ENCODE assay signal across 11 cellular contexts in genomic region chr7:123533553-123533917, GRCh38. TPM values are rescaled to one million over a fixed set of nuclear protein-coding genes. Genes with fewer than 3 reads are reported as not detected.
DNase-seq lines count a peak whose midpoint lies in the region; ATAC-seq, FAIRE-seq and TF ChIP-seq lines count a peak whose summit lies in the region.
"Had no signal": no experiment of that assay in that cellular context is flagged by ENCODE, and none has a peak within 500 bp of the region (broad histone marks: within the 10 kb centered on the region; RNA-seq: fewer than 3 reads in every experiment).

No MANE protein-coding gene starts in this region.

- no peak overlapping the region for H3K4ac ChIP-seq in mesenchymal stem cell (ENCODE audit: low read depth in 1 of 2, low read length in 2 of 2)

- 61% methylated on average over 3 of the region's 3 CpGs for WGBS in A549 (ENCODE audit: missing lambda C conversion rate)
- no CpG with 5 or more reads among the region's 3 CpGs for WGBS in mesenchymal stem cell

- TF ChIP-seq POLR2A in A549 (IDR thresholded peaks at IDR 0.05; ENCODE audit: low read length) = no peak
- no peak for TF ChIP-seq POLR2A in HCT116 (IDR thresholded peaks at IDR 0.05; ENCODE audit: borderline replicate concordance, extremely low read depth, insufficient read depth, insufficient read length)

- TF ChIP-seq EP300 in A549 (IDR thresholded peaks at IDR 0.05) = no peak

- no peak overlapping the region for H2BK120ac ChIP-seq in mesenchymal stem cell (ENCODE audit: low read depth, low read length)

- no peaks in the 10 kb centered on the region for H3K36me3 Mint-ChIP-seq in astrocyte (ENCODE audit: low read depth, unreplicated experiment)

- no peaks in the 10 kb centered on the region for H3K79me2 ChIP-seq in HCT116 (ENCODE audit: insufficient read depth, low read length)
- H3K79me2 ChIP-seq in astrocyte (ENCODE audit: insufficient read depth, low read length) = no peaks in the 10 kb centered on the region
- no peaks in the 10 kb centered on the region for H3K79me2 ChIP-seq in MM.1S (ENCODE audit: low read length)

- no peak for ATAC-seq in A549
- ATAC-seq in HCT116 = no peak
- no peak for ATAC-seq in GM18873 (IDR thresholded peaks at IDR 0.05; ENCODE audit: low FRiP score, unreplicated experiment)

- H4K20me1 ChIP-seq in HCT116 (ENCODE audit: insufficient read depth) (no peaks in the 10 kb centered on the region), astrocyte (ENCODE audit: insufficient read depth, low read length) (no peaks in the 10 kb centered on the region), MM.1S (ENCODE audit: insufficient read depth, low read length) (no peaks in the 10 kb centered on the region)

- H3K18ac ChIP-seq in mesenchymal stem cell (ENCODE audit: low read depth in 1 of 2, low read length in 2 of 2) = no peak overlapping the region

- CTCF ChIA-PET in A549 (lab: Yijun Ruan, JAX) = no interaction called here
- CTCF ChIA-PET in HCT116 (lab: Charles Lee) = interaction anchor here (2.6 kb wide), 1 partner anchor 39 kb away, joined by 19 read pairs; no protein-coding TSS in a partner anchor

- H3K4me2 ChIP-seq in A549 (peak overlapping the region; percentile 93; the same call in 1 of the 3 replicates), HCT116 (ENCODE audit: low read length) (peak overlapping the region; percentile 98), astrocyte (ENCODE audit: low read length) (peak overlapping the region; percentile 97), mesenchymal stem cell (ENCODE audit: low read length, poor library complexity, severe bottlenecking) (no peak overlapping the region), MM.1S (ENCODE audit: low read depth, low read length) (no peak overlapping the region; the same call in 1 of the 2 replicates)

- H2AK5ac ChIP-seq in mesenchymal stem cell (ENCODE audit: low read length, severe bottlenecking) = no peak overlapping the region

- H3F3A ChIP-seq in MM.1S (ENCODE audit: insufficient read depth, low read length) = peaks cover 11% of the 10 kb centered on the region; the same call in 1 of the 2 replicates

- no peak overlapping the region; the same call in 2 of the 3 replicates for H3K4me3 ChIP-seq in A549
- peak overlapping the region in 1 of 2 experiments; percentile 61; a peak in 3 of 4 replicates for H3K4me3 ChIP-seq in HCT116 (replicated peaks in 1 of 2; ENCODE audit: low read depth in 1 of 2, low read length in 2 of 2)
- H3K4me3 ChIP-seq in astrocyte (ENCODE audit: insufficient read depth, low read depth, low read length) = no peak overlapping the region
- H3K4me3 ChIP-seq in mesenchymal stem cell (ENCODE audit: insufficient read depth in 1 of 2, low read depth in 1 of 2, low read length in 2 of 2) = peak overlapping the region in 1 of 2 experiments; percentile 95
- H3K4me3 ChIP-seq in MM.1S (ENCODE audit: low read length) = no peak overlapping the region

- peak overlapping the region; percentile 90 for H3K4me3 Mint-ChIP-seq in astrocyte (ENCODE audit: unreplicated experiment)

- no peaks in the 10 kb centered on the region for H3K9me3 Mint-ChIP-seq in astrocyte (ENCODE audit: unreplicated experiment)

- no peak overlapping the region for H2BK12ac ChIP-seq in mesenchymal stem cell (ENCODE audit: low read length in 2 of 2)

- H3K27ac Mint-ChIP-seq in astrocyte (ENCODE audit: unreplicated experiment) = no peak overlapping the region

- intact Hi-C loops in HCT116 (cut with micrococcal nuclease) = no loop called here

- no peak overlapping the region for H3K14ac ChIP-seq in mesenchymal stem cell (ENCODE audit: low read length in 2 of 2)

- no peaks in the 10 kb centered on the region for H3K9me3 ChIP-seq in A549
- H3K9me3 ChIP-seq in HCT116 (ENCODE audit: control insufficient read depth in 1 of 2, insufficient read depth in 1 of 2, low read depth in 1 of 2, low read length in 2 of 2) = no peaks in the 10 kb centered on the region
- no peaks in the 10 kb centered on the region for H3K9me3 ChIP-seq in astrocyte (ENCODE audit: insufficient read depth, low read depth, low read length)
- H3K9me3 ChIP-seq in mesenchymal stem cell (ENCODE audit: control insufficient read depth, low read length) = no peaks in the 10 kb centered on the region
- no peaks in the 10 kb centered on the region for H3K9me3 ChIP-seq in MM.1S (replicated peaks; ENCODE audit: insufficient read depth, low read length)

- H3K27ac ChIP-seq in A549 = no peak overlapping the region
- H3K27ac ChIP-seq in HCT116 (ENCODE audit: low read depth, low read length) = no peak overlapping the region
- H3K27ac ChIP-seq in astrocyte (ENCODE audit: low read depth, low read length) = no peak overlapping the region
- H3K27ac ChIP-seq in mesenchymal stem cell (ENCODE audit: low read length, poor library complexity, severe bottlenecking) = no peak overlapping the region
- no peak overlapping the region for H3K27ac ChIP-seq in MM.1S (ENCODE audit: low read length)

- no peak overlapping the region for H2BK5ac ChIP-seq in mesenchymal stem cell (ENCODE audit: low read depth, low read length, poor library complexity, severe bottlenecking)

- no peak overlapping the region for H4K8ac ChIP-seq in mesenchymal stem cell (ENCODE audit: low read length)

- H3K27me3 ChIP-seq in HCT116 (ENCODE audit: insufficient read depth, low read length) (no peaks in the 10 kb centered on the region), astrocyte (ENCODE audit: insufficient read depth, low read length) (no peaks in the 10 kb centered on the region), mesenchymal stem cell (ENCODE audit: control insufficient read depth in 1 of 2, insufficient read depth in 1 of 2, low read length in 2 of 2) (no peaks in the 10 kb centered on the region), MM.1S (replicated peaks; ENCODE audit: insufficient read depth, low read length) (peaks cover 19% of the 10 kb centered on the region)

- H2AFZ ChIP-seq in HCT116 (ENCODE audit: low read depth, low read length, poor library complexity, severe bottlenecking) = no peak overlapping the region
- no peak overlapping the region for H2AFZ ChIP-seq in astrocyte (ENCODE audit: low read depth, low read length)
- no peak overlapping the region for H2AFZ ChIP-seq in mesenchymal stem cell (ENCODE audit: low read depth, low read length)
- H2AFZ ChIP-seq in MM.1S (ENCODE audit: low read length) = no peak overlapping the region

- H3K79me1 ChIP-seq in mesenchymal stem cell (replicated peaks; ENCODE audit: low read length, poor library complexity, severe bottlenecking) = no peaks in the 10 kb centered on the region

- POLR2A ChIA-PET in A549 (lab: Yijun Ruan, JAX) = no interaction called here
- POLR2A ChIA-PET in HCT116 (lab: Charles Lee) = no interaction called here

- RAD21 ChIA-PET in HCT116 (lab: Charles Lee; ENCODE audit: low non-redundant PET in 1 of 2, low total read pairs in 2 of 2, uncharacterized antibody in 2 of 2, unreplicated experiment in 2 of 2) = no interaction called here

- FAIRE-seq in A549 (lab: Jason Lieb, UNC) (no peak), astrocyte (lab: Jason Lieb, UNC) (no peak)
- FAIRE-seq: islet of Langerhans had no signal

- no peak overlapping the region for H3K23ac ChIP-seq in mesenchymal stem cell (ENCODE audit: low read length in 2 of 2)

- H2BK15ac ChIP-seq in mesenchymal stem cell (ENCODE audit: low read depth, poor library complexity, severe bottlenecking) = no peak overlapping the region

- H3K9ac ChIP-seq in HCT116 (ENCODE audit: low read length) (no peak overlapping the region), astrocyte (ENCODE audit: low read length) (no peak overlapping the region), mesenchymal stem cell (ENCODE audit: low read length) (peak overlapping the region; percentile 93), MM.1S (ENCODE audit: low read length) (no peak overlapping the region)

- BruUV-seq in HCT116 (replicated peaks; lab: Mats Ljungman, UMichigan) = no TSS peak

- H3K4me1 ChIP-seq in A549 = peaks cover 17% of the 10 kb centered on the region
- H3K4me1 ChIP-seq in HCT116 (ENCODE audit: control insufficient read depth in 1 of 2, insufficient read depth in 2 of 2, low read length in 2 of 2) = peaks cover 11 to 28% of the 10 kb centered on the region in 2 experiments
- peaks cover 12% of the 10 kb centered on the region for H3K4me1 ChIP-seq in astrocyte (ENCODE audit: insufficient read depth, low read length)
- H3K4me1 ChIP-seq in mesenchymal stem cell (ENCODE audit: control insufficient read depth, insufficient read depth, low read depth, low read length) = no peaks in the 10 kb centered on the region
- peaks cover 5% of the 10 kb centered on the region; the same call in 1 of the 2 replicates for H3K4me1 ChIP-seq in MM.1S (ENCODE audit: low read length)

- H3K9me2 ChIP-seq in HCT116 (ENCODE audit: insufficient read depth) (no peaks in the 10 kb centered on the region), MM.1S (replicated peaks; ENCODE audit: insufficient read depth, low read length) (no peaks in the 10 kb centered on the region)

- H3K36me3 ChIP-seq in HCT116 (ENCODE audit: control insufficient read depth in 1 of 2, insufficient read depth in 2 of 2, low read length in 2 of 2) (no peaks in the 10 kb centered on the region), astrocyte (ENCODE audit: insufficient read depth, low read length) (no peaks in the 10 kb centered on the region), mesenchymal stem cell (ENCODE audit: control insufficient read depth in 1 of 2, insufficient read depth in 2 of 2, low read depth in 1 of 2, low read length in 2 of 2) (no peaks in the 10 kb centered on the region), MM.1S (replicated peaks; ENCODE audit: insufficient read depth, low read length) (no peaks in the 10 kb centered on the region)

- no peaks in the 10 kb centered on the region for H3K27me3 Mint-ChIP-seq in astrocyte (ENCODE audit: low read depth, unreplicated experiment)

- no peak for TF ChIP-seq RAD21 in A549 (conservative IDR thresholded peaks at IDR 0.05 in 1 of 2, IDR thresholded peaks at IDR 0.05 in 1 of 2)
- TF ChIP-seq RAD21 in HCT116 (IDR thresholded peaks at IDR 0.05; ENCODE audit: low read depth) = no peak

- H4K91ac ChIP-seq in mesenchymal stem cell (ENCODE audit: low read length) = no peak overlapping the region

- TF ChIP-seq CTCF in A549 (IDR thresholded peaks at IDR 0.05) = no peak
- TF ChIP-seq CTCF in HCT116 (IDR thresholded peaks at IDR 0.05 in 2 of 3, conservative IDR thresholded peaks at IDR 0.05 in 1 of 3; ENCODE audit: borderline replicate concordance in 1 of 3, insufficient read depth in 1 of 3, low read depth in 2 of 3, low read length in 2 of 3) = no peak
- TF ChIP-seq CTCF in astrocyte (IDR thresholded peaks at IDR 0.05; ENCODE audit: insufficient read depth, low read depth, low read length) = no peak
- TF ChIP-seq CTCF in MM.1S (IDR thresholded peaks at IDR 0.05; ENCODE audit: low read length) = no peak

- peaks cover 13% of the 10 kb centered on the region for H3K4me1 Mint-ChIP-seq in astrocyte (ENCODE audit: low read depth, unreplicated experiment)

- DNase-seq in A549 (ENCODE audit: low read depth in 1 of 2, low spot score in 1 of 2) (no peak), HCT116 (ENCODE audit: low read depth, low spot score) (no peak), astrocyte (ENCODE audit: low read depth) (no peak), mesenchymal stem cell (no peak), hypothalamus (lab: John Stamatoyannopoulos, UW) (no peak), RKO (ENCODE audit: low spot score) (no peak), MM.1S (no peak)
- DNase-seq: COR-L47, IMR-90 had no signal

RNA-seq across cellular contexts. Expression of gene IQUB, which starts 0.9 kb away (rescaled TPM):
- polyA plus RNA-seq in A549 (2011; rRNA removed) (0.05 and 0.08 TPM in 2 replicates), A549 (2017; fragmentation: RNase III; extraction: RNeasy Plus Mini Kit Qiagen cat#74134 plus additional on column Dnase treatment) (0.05 to 0.08 TPM (median 0.08 TPM) in 3 replicates)
- polyA plus RNA-seq in A549 (2012; cell fraction: cytosol; rRNA removed) = 0.01 TPM in 1 of 2 replicates, not detected in the other
- polyA plus RNA-seq in A549 (2012; cell fraction: nucleus; rRNA removed) = 0.01 TPM in 1 of 2 replicates, not detected in the other
- polyA minus RNA-seq in A549 (2011; rRNA and poly(A)+ RNA removed) = 0.12 and 0.19 TPM in 2 replicates
- total RNA-seq in HCT116 (2021; ENCODE audit: unreplicated experiment) (0.79 TPM), astrocyte (0.50 and 0.59 TPM in 2 replicates)
- polyA plus RNA-seq in HCT116 (2012) = 0.12 and 0.22 TPM in 2 replicates
- polyA plus RNA-seq in mesenchymal stem cell (2013, experiment 1 of 2) = 0.55 TPM
- polyA plus RNA-seq in mesenchymal stem cell (2013, experiment 2 of 2) = 0.62 TPM

RNA-seq across cellular contexts. Expression of gene NDUFA5, which starts 24.1 kb away (rescaled TPM):
- polyA plus RNA-seq in A549 (2011; rRNA removed) (27.3 and 58.8 TPM in 2 replicates), A549 (2017; fragmentation: RNase III; extraction: RNeasy Plus Mini Kit Qiagen cat#74134 plus additional on column Dnase treatment) (64.8 to 71.5 TPM (median 66.7 TPM) in 3 replicates)
- 5.2 and 6.5 TPM in 2 replicates for polyA plus RNA-seq in A549 (2012; cell fraction: cytosol; rRNA removed)
- polyA plus RNA-seq in A549 (2012; cell fraction: nucleus; rRNA removed) = 0.95 and 2.7 TPM in 2 replicates
- 5.9 and 7.5 TPM in 2 replicates for polyA minus RNA-seq in A549 (2011; rRNA and poly(A)+ RNA removed)
- total RNA-seq in HCT116 (2021; ENCODE audit: unreplicated experiment) (64.2 TPM), astrocyte (48.9 and 50.4 TPM in 2 replicates)
- polyA plus RNA-seq in HCT116 (2012) = 12.7 and 13.0 TPM in 2 replicates
- polyA plus RNA-seq in mesenchymal stem cell (2013, experiment 1 of 2) = 57.7 TPM
- 57.3 TPM for polyA plus RNA-seq in mesenchymal stem cell (2013, experiment 2 of 2)

Comparison
In these comparisons a context has a peak if more than half of its experiments do, and no peak if none do; other contexts are left out.
1. H3K4me2 ChIP-seq: peak in A549 (single experiment), HCT116 (single experiment) and astrocyte (single experiment); none in mesenchymal stem cell (single experiment) and MM.1S (single experiment).